16 cellular contexts compared by ENCODE assay signal in the genomic region with DNA sequence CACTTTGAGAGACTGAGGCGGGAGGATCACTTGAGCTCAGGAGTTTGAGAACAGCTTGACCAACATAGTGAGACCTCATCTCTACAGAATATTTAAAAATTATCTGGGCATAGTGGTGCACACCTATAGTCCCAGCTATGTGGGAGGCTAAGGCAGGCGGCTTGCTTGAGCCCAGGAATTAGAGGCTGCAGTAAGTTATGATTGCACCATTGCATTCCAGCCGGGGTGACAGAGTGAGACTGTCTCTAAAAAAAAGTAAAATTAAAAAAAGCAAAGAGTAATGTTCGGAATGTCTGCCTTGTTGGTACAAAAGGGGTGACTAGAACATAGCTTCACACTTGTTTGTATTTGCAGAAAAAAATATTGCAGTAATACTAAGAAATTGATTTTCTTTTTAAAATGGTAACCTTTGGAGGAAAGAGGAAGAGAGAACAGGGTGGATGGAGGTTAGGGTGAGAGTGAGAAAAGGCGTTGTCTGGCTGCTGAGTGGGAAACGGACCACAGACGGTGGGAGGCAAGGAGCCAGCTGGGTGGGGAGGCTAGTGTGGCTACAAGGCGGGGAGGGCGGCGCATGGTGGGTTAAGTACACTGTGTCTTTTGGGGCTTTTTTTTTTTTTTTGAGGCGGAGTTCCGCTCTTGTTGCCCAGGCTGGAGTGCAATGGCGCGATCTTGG. TPM values are rescaled to one million over a fixed set of nuclear protein-coding genes. Genes with fewer than 3 reads are reported as not detected.
DNase-seq lines count a peak whose midpoint lies in the region; ATAC-seq and TF ChIP-seq lines count a peak whose summit lies in the region.
"Had no signal": no experiment of that assay in that cellular context is flagged by ENCODE, and none has a peak within 500 bp of the region (broad histone marks: within the 10 kb centered on the region; RNA-seq: fewer than 3 reads in every experiment).

No MANE protein-coding gene starts in this region.

- H3K27me3 ChIP-seq in GM23338 (ENCODE audit: insufficient read depth) (peaks cover 8% of the 10 kb centered on the region; the same call in 1 of the 2 replicates), Panc1 (ENCODE audit: control insufficient read depth, insufficient read depth, low read length) (no peaks in the 10 kb centered on the region), esophagus muscularis mucosa (no peaks in the 10 kb centered on the region), skeletal muscle satellite cell (ENCODE audit: control insufficient read depth, insufficient read depth, low read length) (no peaks in the 10 kb centered on the region)
- H3K27me3 ChIP-seq: BLaER1 treated with 17β-estradiol and CSF1 and Interleukin-3, amounts not matched to agents 10 nM and 100 nM; esophagus squamous epithelium had no signal

- peaks cover 16% of the 10 kb centered on the region for H3K4me1 Mint-ChIP-seq in GM23338

- no peak overlapping the region for H3K4me3 ChIP-seq in GM23338
- no peak overlapping the region for H3K4me3 ChIP-seq in Panc1 (ENCODE audit: low read depth in 2 of 2, low read length in 2 of 2)
- peak overlapping the region in 3 of 4 donors; percentile 10 to 18 (median 12) for H3K4me3 ChIP-seq in esophagus muscularis mucosa
- H3K4me3 ChIP-seq in skeletal muscle satellite cell (ENCODE audit: low read length), result peak overlapping the region; percentile 54
- H3K4me3 ChIP-seq in lower leg skin (ENCODE audit: low read depth, poor library complexity, severe bottlenecking), result no peak overlapping the region
- H3K4me3 ChIP-seq: BLaER1 treated with 17β-estradiol and CSF1 and Interleukin-3, amounts not matched to agents 10 nM and 100 nM; esophagus squamous epithelium; mucosa of descending colon; PC-9 had no signal

- ATAC-seq in GM23338 (no peak), Panc1 (no peak), HG02798 (IDR thresholded peaks at IDR 0.05; ENCODE audit: poor library complexity, unreplicated experiment) (no peak)
- ATAC-seq: activated CD8-positive, alpha-beta T cell treated with anti-CD3 and anti-CD28 coated beads, Interleukin-2, amount 10 ng/mL, durations not matched to agents 7 days and 5 days had no signal

- 0 out of 2 replicates have a peak, but pooled peaks cover 21% of the 10 kb centered on the region for H3F3A ChIP-seq in GM23338 (replicated peaks; ENCODE audit: low read depth)

- 50% methylated on average over 14 of the region's 14 CpGs for WGBS in esophagus muscularis mucosa
- 46 to 65% methylated on average over 14 of the region's 14 CpGs for WGBS in lower leg skin, 2 donors

- peaks cover 17% of the 10 kb centered on the region for H3K27me3 Mint-ChIP-seq in GM23338 (ENCODE audit: insufficient read depth, low read depth, poor library complexity)

- H3K27ac ChIP-seq in GM23338 (ENCODE audit: low read depth) (peak overlapping the region; percentile 57; the same call in 1 of the 2 replicates), Panc1 (ENCODE audit: low read length) (peak overlapping the region; percentile 26), esophagus muscularis mucosa (replicated peaks in 1 of 4) (peak overlapping the region; percentile 72 to 92 (median 91))
- H3K27ac ChIP-seq: BLaER1 treated with 17β-estradiol and CSF1 and Interleukin-3, amounts not matched to agents 10 nM and 100 nM; PC-9 had no signal

- in situ Hi-C loops in Panc1 (cut with HindIII; ENCODE audit: low pct_unique_long_range_greater_than_20kb, low sequenced_read_pairs), result no loop called here

- TF ChIP-seq POLR2A in esophagus muscularis mucosa (IDR thresholded peaks at IDR 0.05; ENCODE audit: low read depth) (no peak), lower leg skin (IDR thresholded peaks at IDR 0.05) (no peak)

- no peaks in the 10 kb centered on the region; the same call in 2 of the 3 replicates for H3K9me3 Mint-ChIP-seq in GM23338

- no peak overlapping the region for H3K4me2 ChIP-seq in GM23338
- H3K4me2 ChIP-seq in skeletal muscle satellite cell (ENCODE audit: low read length), result peak overlapping the region; percentile 68
- H3K4me2 ChIP-seq: PC-9 had no signal

- peaks cover 13% of the 10 kb centered on the region for H3K4me1 ChIP-seq in GM23338 (ENCODE audit: insufficient read depth)
- H3K4me1 ChIP-seq in Panc1 (ENCODE audit: control insufficient read depth, insufficient read depth, low read length), result peaks cover 30% of the 10 kb centered on the region
- H3K4me1 ChIP-seq in esophagus muscularis mucosa, result peaks cover 36 to 77% (median 74%) of the 10 kb centered on the region in 4 donors
- H3K4me1 ChIP-seq in skeletal muscle satellite cell (ENCODE audit: control insufficient read depth, insufficient read depth, low read length), result peaks cover 15% of the 10 kb centered on the region

- H3K9me2 ChIP-seq in GM23338 (ENCODE audit: insufficient read depth), result no peaks in the 10 kb centered on the region

- no peaks in the 10 kb centered on the region for H3K9me3 ChIP-seq in Panc1 (ENCODE audit: control insufficient read depth, insufficient read depth, low read depth, low read length)
- H3K9me3 ChIP-seq in esophagus muscularis mucosa, result no peaks in the 10 kb centered on the region
- no peaks in the 10 kb centered on the region for H3K9me3 ChIP-seq in skeletal muscle satellite cell (replicated peaks; ENCODE audit: low read length)
- H3K9me3 ChIP-seq: BLaER1 treated with 17β-estradiol and CSF1 and Interleukin-3, amounts not matched to agents 10 nM and 100 nM; esophagus squamous epithelium; mucosa of descending colon had no signal

- TF ChIP-seq EP300 in esophagus muscularis mucosa (IDR thresholded peaks at IDR 0.05), result no peak

- no peaks in the 10 kb centered on the region for H3K79me2 ChIP-seq in GM23338 (replicated peaks; ENCODE audit: insufficient read depth)

- H3K36me3 ChIP-seq in GM23338 (ENCODE audit: insufficient read depth) (no peaks in the 10 kb centered on the region), Panc1 (ENCODE audit: control insufficient read depth, insufficient read depth, low read length) (0 out of 2 replicates have a peak, but pooled peaks cover 2% of the 10 kb centered on the region), esophagus muscularis mucosa (peaks cover 0 to 8% (median 2%) of the 10 kb centered on the region in 4 donors), skeletal muscle satellite cell (ENCODE audit: insufficient read depth, low read length) (no peaks in the 10 kb centered on the region)
- H3K36me3 ChIP-seq: esophagus squamous epithelium had no signal

- H3K9ac ChIP-seq in skeletal muscle satellite cell (ENCODE audit: low read depth, low read length), result peak overlapping the region; percentile 53
- H3K9ac ChIP-seq: BLaER1 treated with 17β-estradiol and CSF1 and Interleukin-3, amounts not matched to agents 10 nM and 100 nM had no signal

- no TSS peak for BruUV-seq in Panc1 (replicated peaks; lab: Mats Ljungman, UMichigan)

- intact Hi-C loops in Panc1 (cut with micrococcal nuclease; ENCODE audit: unreplicated experiment), result loop anchor here (2.0 kb wide), 1 partner anchor 89 kb away; a partner anchor contains a TSS
- intact Hi-C loops in esophagus muscularis mucosa (cut with DNase I), result no loop called here
- intact Hi-C loops in lower leg skin (cut with DNase I; ENCODE audit: low total_unique reads), result no loop called here

- DNase-seq in GM23338 (ENCODE audit: low spot score), result no peak
- no peak for DNase-seq in Panc1 (ENCODE audit: low read depth, low spot score)
- no peak for DNase-seq in esophagus muscularis mucosa (ENCODE audit: extremely low spot score)
- no peak for DNase-seq in lower leg skin (ENCODE audit: low spot score in 2 of 2)
- DNase-seq in NCI-H2171 (lab: John Stamatoyannopoulos, UW), result no peak
- no peak for DNase-seq in NCI-H187 treated with DMSO at 0.1 percent for 48 hours (lab: John Stamatoyannopoulos, UW)
- DNase-seq: activated CD8-positive, alpha-beta T cell treated with anti-CD3 and anti-CD28 coated beads, Interleukin-2, amount 10 ng/mL, durations not matched to agents 7 days and 5 days; activated naive CD4-positive, alpha-beta T cell treated with Interleukin-2 at 50 U/mL for 16 hours; esophagus squamous epithelium; PC-9; stimulated activated CD4-positive, alpha-beta T cell treated with anti-CD3 and anti-CD28 coated beads, Interleukin-4, amount 100 ng/mL, for 4 hours; stimulated activated naive CD4-positive, alpha-beta T cell treated with Interleukin-2 at 50 U/mL for 16 hours had no signal

- no peak for TF ChIP-seq CTCF in GM23338 (conservative IDR thresholded peaks at IDR 0.05; ENCODE audit: low read depth in 2 of 2)
- no peak for TF ChIP-seq CTCF in Panc1 (IDR thresholded peaks at IDR 0.05)
- TF ChIP-seq CTCF in esophagus muscularis mucosa (IDR thresholded peaks at IDR 0.05), result no peak
- no peak for TF ChIP-seq CTCF in lower leg skin (IDR thresholded peaks at IDR 0.05)

- POLR2A ChIA-PET in Panc1 (lab: Charles Lee), result interaction anchor here (0.6 kb wide), 2 partner anchors 16 to 58 kb away, joined by 3 to 4 read pairs; a partner anchor contains a TSS

- H2AFZ ChIP-seq in GM23338, result no peak overlapping the region
- H2AFZ ChIP-seq: PC-9 had no signal

- CTCF ChIA-PET in Panc1 (lab: Charles Lee), result interaction anchor here (0.6 to 1.1 kb wide), 2 partner anchors 10 to 138 kb away, joined by 6 to 8 read pairs; a partner anchor contains a TSS

- no peaks in the 10 kb centered on the region for H4K20me1 ChIP-seq in GM23338 (replicated peaks; ENCODE audit: insufficient read depth)
- H4K20me1 ChIP-seq: BLaER1 treated with 17β-estradiol and CSF1 and Interleukin-3, amounts not matched to agents 10 nM and 100 nM had no signal

- no peak overlapping the region; the same call in 2 of the 3 replicates for H3K4me3 Mint-ChIP-seq in GM23338
- H3K4me3 Mint-ChIP-seq: activated CD8-positive, alpha-beta T cell treated with anti-CD3 and anti-CD28 coated beads, Interleukin-2, amount 10 ng/mL, durations not matched to agents 7 days and 5 days had no signal

- no peaks in the 10 kb centered on the region for H3K36me3 Mint-ChIP-seq in GM23338 (ENCODE audit: low read depth)

- no peak overlapping the region for H3K27ac Mint-ChIP-seq in GM23338
- H3K27ac Mint-ChIP-seq: activated CD8-positive, alpha-beta T cell treated with anti-CD3 and anti-CD28 coated beads, Interleukin-2, amount 10 ng/mL, durations not matched to agents 7 days and 5 days had no signal

RNA-seq across cellular contexts. Expression of a gene that starts 10.2 kb away (rescaled TPM):
- total RNA-seq in GM23338 (2014; rRNA removed; shearing (Covaris generic)), result 9.4 and 14.5 TPM in 2 replicates
- 76.2 and 77.5 TPM in 2 replicates for polyA plus RNA-seq in GM23338 (2016; fragmentation: Nextera tagmentation; extraction: Ambion mirVana)
- total RNA-seq in Panc1 (2021; ENCODE audit: unreplicated experiment) (356 TPM), esophagus muscularis mucosa (100 to 1,000 TPM; 217 to 794 (median 445) TPM), lower leg skin (10 to 100 TPM in 1 of 4 donors, 1 to 10 TPM in 3; 3.8 to 19.6 (median 7.1) TPM)
- 915 TPM for polyA plus RNA-seq in Panc1 (2012; ENCODE audit: insufficient read length)
- total RNA-seq in skeletal muscle satellite cell (2012; rRNA removed), result not detected in 2 replicates
- total RNA-seq: activated CD8-positive, alpha-beta T cell treated with anti-CD3 and anti-CD28 coated beads, Interleukin-2, amount 10 ng/mL, durations not matched to agents 7 days and 5 days; PC-9 had no signal

RNA-seq across cellular contexts. Expression of a gene that starts 18.4 kb away (rescaled TPM):
- total RNA-seq in GM23338 (2014; rRNA removed; shearing (Covaris generic)), result 382 and 468 TPM in 2 replicates
- polyA plus RNA-seq in GM23338 (2016; fragmentation: Nextera tagmentation; extraction: Ambion mirVana), result 298 and 319 TPM in 2 replicates
- total RNA-seq in Panc1 (2021; ENCODE audit: unreplicated experiment) (1,006 TPM), esophagus muscularis mucosa (10 to 100 TPM in 3 of 4 donors, 1 to 10 TPM in 1; 5.0 to 13.4 (median 11.4) TPM), lower leg skin (100 to 1,000 TPM; 401 to 505 (median 497) TPM)
- 1,788 TPM for polyA plus RNA-seq in Panc1 (2012; ENCODE audit: insufficient read length)
- total RNA-seq in skeletal muscle satellite cell (2012; rRNA removed), result under 0.01 TPM in 1 of 2 replicates, not detected in the other

RNA-seq across cellular contexts. Expression of a gene that starts 21.9 kb away (rescaled TPM):
- 8.3 and 11.7 TPM in 2 replicates for total RNA-seq in GM23338 (2014; rRNA removed; shearing (Covaris generic))
- polyA plus RNA-seq in GM23338 (2016; fragmentation: Nextera tagmentation; extraction: Ambion mirVana), result 7.9 and 8.3 TPM in 2 replicates
- total RNA-seq in Panc1 (2021; ENCODE audit: unreplicated experiment) (7.5 TPM), esophagus muscularis mucosa (under 1 TPM in 2 of 4 donors, not detected in 2; 0.17 to 0.83 TPM), lower leg skin (not detected)
- 5.0 TPM for polyA plus RNA-seq in Panc1 (2012; ENCODE audit: insufficient read length)
- 3.0 and 5.5 TPM in 2 replicates for total RNA-seq in skeletal muscle satellite cell (2012; rRNA removed)

RNA-seq across cellular contexts. Expression of a gene that starts 58.1 kb away (rescaled TPM):
- 26.7 and 58.9 TPM in 2 replicates for total RNA-seq in GM23338 (2014; rRNA removed; shearing (Covaris generic))
- 72.2 and 95.5 TPM in 2 replicates for polyA plus RNA-seq in GM23338 (2016; fragmentation: Nextera tagmentation; extraction: Ambion mirVana)
- total RNA-seq in Panc1 (2021; ENCODE audit: unreplicated experiment) (201 TPM), esophagus muscularis mucosa (1 to 10 TPM; 7.8 to 8.6 (median 8.1) TPM), lower leg skin (100 to 1,000 TPM; 373 to 601 (median 426) TPM)
- 306 TPM for polyA plus RNA-seq in Panc1 (2012; ENCODE audit: insufficient read length)
- not detected in 2 replicates for total RNA-seq in skeletal muscle satellite cell (2012; rRNA removed)
- total RNA-seq: activated CD8-positive, alpha-beta T cell treated with anti-CD3 and anti-CD28 coated beads, Interleukin-2, amount 10 ng/mL, durations not matched to agents 7 days and 5 days had no signal

Comparison
In these comparisons a context has a peak if more than half of its experiments do, and no peak if none do; other contexts are left out.
1. H3K27ac ChIP-seq: peak in every context shown above with its lines; median percentile 91 in esophagus muscularis mucosa; 57 in GM23338; 26 in Panc1.
2. H3K4me3 ChIP-seq: peak in esophagus muscularis mucosa (3 of 4) and skeletal muscle satellite cell (single experiment); none in GM23338 (single experiment), Panc1 (0 of 2) and lower leg skin (single experiment).
3. RNA of a gene that starts 10.2 kb away (total RNA-seq): 217 to 794 TPM in esophagus muscularis mucosa and 356 TPM in Panc1 (single experiment); 9.4 to 14.5 TPM in GM23338 and 3.8 to 19.6 TPM in lower leg skin; every median in the first group is over 10 times any median in the second.
4. RNA of a gene that starts 18.4 kb away (total RNA-seq): 1,006 TPM in Panc1 (single experiment), 401 to 505 TPM in lower leg skin and 382 to 468 TPM in GM23338; 5.0 to 13.4 TPM in esophagus muscularis mucosa; every median in the first group is over 10 times any median in the second.